ENCODE assay signal across 13 cellular contexts in the genomic region with DNA sequence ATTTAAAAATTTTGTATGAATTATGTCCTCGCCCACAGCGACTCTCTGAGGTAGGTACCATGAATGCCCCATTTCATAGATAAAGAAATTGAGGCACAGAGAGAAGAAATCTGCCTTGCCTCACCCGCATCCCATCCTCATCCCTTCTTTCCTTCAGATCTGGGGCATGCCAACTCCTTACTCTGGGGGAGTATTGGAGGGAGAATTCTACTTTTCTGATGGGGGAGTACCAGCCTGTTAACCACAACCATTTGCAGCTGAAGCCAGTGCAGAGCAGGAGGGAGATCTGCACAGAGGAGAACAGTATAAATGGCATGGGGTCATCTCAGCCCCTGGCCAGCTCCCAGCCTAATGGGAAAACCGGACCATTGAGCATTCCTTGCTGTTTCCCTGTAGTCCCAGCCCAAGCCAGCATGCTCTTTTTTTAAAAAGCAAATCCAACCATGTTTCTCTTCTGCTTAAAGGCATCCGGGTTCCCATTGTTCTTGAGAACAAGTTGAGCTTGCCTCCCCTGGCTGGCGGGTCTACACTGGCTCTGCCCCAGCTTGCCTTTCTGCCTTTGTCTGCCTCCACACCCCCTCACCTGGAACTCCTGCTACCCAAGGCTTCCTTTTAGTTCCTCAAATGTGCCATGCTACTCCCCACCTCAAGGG. TPM values are rescaled to one million over a fixed set of nuclear protein-coding genes. Genes with fewer than 3 reads are reported as not detected.
DNase-seq lines count a peak whose midpoint lies in the region; ATAC-seq, FAIRE-seq and TF ChIP-seq lines count a peak whose summit lies in the region.
"Had no signal": no experiment of that assay in that cellular context is flagged by ENCODE, and none has a peak within 500 bp of the region (broad histone marks: within the 10 kb centered on the region; RNA-seq: fewer than 3 reads in every experiment).

No MANE protein-coding gene starts in this region.

- H3K79me2 ChIP-seq in HepG2 (ENCODE audit: insufficient read depth, low read length): no peaks in the 10 kb centered on the region

- CTCF ChIA-PET in HepG2 (lab: Yijun Ruan, JAX; ENCODE audit: low intra/inter-chr PET ratio, low total read pairs): no interaction called here

- peaks cover 72 to 82% (median 78%) of the 10 kb centered on the region in 3 donors for H3K27me3 Mint-ChIP-seq in naive B cell

- FAIRE-seq in HepG2 (lab: Jason Lieb, UNC): no peak
- FAIRE-seq: small intestine had no signal

- DNase-seq in HepG2 (ENCODE audit: low spot score) (no peak), right lobe of liver (no peak), body of pancreas (no peak), naive B cell (no peak), AML-193 (lab: John Stamatoyannopoulos, UW) (no peak), midbrain (lab: John Stamatoyannopoulos, UW) (no peak), NCI-H2227 treated with DMSO at 0.1 percent for 48 hours (lab: John Stamatoyannopoulos, UW) (no peak)
- DNase-seq: effector CD4-positive, alpha-beta T cell; NCI-H1694 treated with DMSO at 0.1 percent for 48 hours; SHP77 treated with DMSO at 0.1 percent for 48 hours; stimulated activated naive CD4-positive, alpha-beta T cell treated with Interleukin-2 at 50 U/mL for 16 hours had no signal

- no peaks in the 10 kb centered on the region for H3K27me3 ChIP-seq in HepG2 (ENCODE audit: control insufficient read depth in 1 of 2, insufficient read depth in 2 of 2, low read length in 2 of 2)
- no peaks in the 10 kb centered on the region for H3K27me3 ChIP-seq in right lobe of liver
- H3K27me3 ChIP-seq in body of pancreas: no peaks in the 10 kb centered on the region

- POLR2A ChIA-PET in HepG2 (lab: Yijun Ruan, JAX): interaction anchor here (1.0 to 1.9 kb wide), 10 partner anchors 8 to 615 kb away, joined by 3 to 35 read pairs (median 5); a partner anchor contains a TSS

- H3K4me1 ChIP-seq in HepG2 (ENCODE audit: insufficient read depth, low read length) (peaks cover 20% of the 10 kb centered on the region), right lobe of liver (no peaks in the 10 kb centered on the region), body of pancreas (peaks cover 30% of the 10 kb centered on the region)

- H3K27ac Mint-ChIP-seq in naive B cell: no peak overlapping the region

- ATAC-seq in HepG2: no peak
- no peak for ATAC-seq in right lobe of liver
- no peak for ATAC-seq in body of pancreas
- ATAC-seq in naive B cell (ENCODE audit: low read depth in 2 of 2): no peak
- no peak for ATAC-seq in HG03457 (IDR thresholded peaks at IDR 0.05; ENCODE audit: unreplicated experiment)

- H3K9me3 Mint-ChIP-seq in naive B cell: peaks cover 4 to 17% (median 10%) of the 10 kb centered on the region in 7 donors

- no peaks in the 10 kb centered on the region for H3K9me3 ChIP-seq in HepG2 (ENCODE audit: low read length)
- H3K9me3 ChIP-seq in right lobe of liver: no peaks in the 10 kb centered on the region
- H3K9me3 ChIP-seq in body of pancreas: no peaks in the 10 kb centered on the region

- peaks cover 4 to 17% of the 10 kb centered on the region in 2 donors for H3K36me3 Mint-ChIP-seq in naive B cell

- intact Hi-C loops in HepG2 (cut with micrococcal nuclease; ENCODE audit: unreplicated experiment): no loop called here
- intact Hi-C loops in right lobe of liver (cut with DNase I): no loop called here
- intact Hi-C loops in body of pancreas (cut with DNase I): loop anchor here (10.0 kb wide), 2 partner anchors 365 to 505 kb away; no protein-coding TSS in a partner anchor

- no peak for TF ChIP-seq CTCF in HepG2 (CRISPR knock-in tag; IDR thresholded peaks at IDR 0.05)
- no peak for TF ChIP-seq CTCF in right lobe of liver (IDR thresholded peaks at IDR 0.05)
- no peak for TF ChIP-seq CTCF in body of pancreas (IDR thresholded peaks at IDR 0.05)

- TF ChIP-seq POLR2A in HepG2 (IDR thresholded peaks at IDR 0.05; ENCODE audit: insufficient read depth in 1 of 2, low read depth in 2 of 2, low read length in 2 of 2) (no peak), right lobe of liver (IDR thresholded peaks at IDR 0.05) (no peak), body of pancreas (IDR thresholded peaks at IDR 0.05) (no peak)

- H3K4me2 ChIP-seq in HepG2 (ENCODE audit: low read depth, low read length): peak overlapping the region; percentile 73

- H3K9ac ChIP-seq in HepG2 (ENCODE audit: insufficient read depth, low read depth, low read length): peak overlapping the region; percentile 48; the same call in 1 of the 2 replicates

- H3K36me3 ChIP-seq in HepG2 (replicated peaks in 1 of 2; ENCODE audit: control insufficient read depth in 1 of 2, insufficient read depth in 2 of 2, low read length in 2 of 2): peaks cover 0 to 5% of the 10 kb centered on the region in 2 experiments; a peak in 1 of 5 replicates
- H3K36me3 ChIP-seq in right lobe of liver: no peaks in the 10 kb centered on the region
- no peaks in the 10 kb centered on the region for H3K36me3 ChIP-seq in body of pancreas (replicated peaks in 1 of 2; ENCODE audit: insufficient read depth in 1 of 2, low read depth in 2 of 2)

- TF ChIP-seq RAD21 in HepG2 (CRISPR knock-in tag; IDR thresholded peaks at IDR 0.05): no peak

- TF ChIP-seq EP300 in HepG2 (IDR thresholded peaks at IDR 0.05; ENCODE audit: low read depth in 2 of 2, low read length in 2 of 2) (no peak), HepG2 (CRISPR knock-in tag; IDR thresholded peaks at IDR 0.05; ENCODE audit: borderline replicate concordance) (no peak)

- peak overlapping the region in 1 of 3 experiments; percentile 87; a peak in 1 of 6 replicates for H3K4me3 ChIP-seq in HepG2 (replicated peaks in 1 of 3; ENCODE audit: insufficient read depth in 1 of 3, low read depth in 2 of 3, low read length in 3 of 3)
- H3K4me3 ChIP-seq in right lobe of liver: peak overlapping the region in 1 of 3 donors; percentile 70
- H3K4me3 ChIP-seq in body of pancreas: peak overlapping the region in 1 of 2 donors; percentile 95

- WGBS in HepG2 (ENCODE audit: low lambda C conversion rate): 90% methylated on average over 6 of the region's 6 CpGs
- 85% methylated on average over 5 of the region's 6 CpGs for whole genome bisulfite sequencing in right lobe of liver (ENCODE audit: insufficient coverage, low coverage, low lambda C conversion rate, missing lambda C conversion rate)
- WGBS in body of pancreas, 2 donors: 69 to 72% methylated on average over 6 of the region's 6 CpGs

- H2AFZ ChIP-seq in HepG2 (ENCODE audit: low read length): no peak overlapping the region

- no TSS peak for BruUV-seq in HepG2 (replicated peaks; lab: Mats Ljungman, UMichigan)

- in situ Hi-C loops in HepG2 (cut with HindIII; ENCODE audit: extremely low pct_ligation_motif_present, low pct_unique_long_range_greater_than_20kb): no loop called here

- no peaks in the 10 kb centered on the region for H4K20me1 ChIP-seq in HepG2 (ENCODE audit: insufficient read depth, low read length)

- H3K27ac ChIP-seq in HepG2 (ENCODE audit: extremely low read length, insufficient read depth, low read length) (no peak overlapping the region), right lobe of liver (peak overlapping the region in 1 of 3 donors; percentile 79), body of pancreas (peak overlapping the region in 3 of 4 donors; percentile 83 to 100 (median 96))

- H3K4me1 Mint-ChIP-seq in naive B cell: peaks cover 16 to 19% (median 18%) of the 10 kb centered on the region in 3 donors

- peak overlapping the region; percentile 69 to 90 (median 83) for H3K4me3 Mint-ChIP-seq in naive B cell

RNA-seq across cellular contexts. Expression of a gene that starts 8.7 kb away (rescaled TPM):
- total RNA-seq in HepG2 (2016; rRNA removed; fragmentation: Illumina TruSeq; extraction: Trizol) (5.8 and 8.3 TPM in 2 replicates), right lobe of liver (1 to 10 TPM; 2.9 to 7.1 (median 5.4) TPM), body of pancreas (10 to 100 TPM; 20.8 to 38.6 TPM)
- total RNA-seq in HepG2 (2016; cell fraction: cytosol; rRNA removed; fragmentation: Illumina TruSeq; extraction: Trizol; ENCODE audit: low read depth): 1.8 and 1.9 TPM in 2 replicates
- 5.6 and 8.5 TPM in 2 replicates for total RNA-seq in HepG2 (2016; cell fraction: insoluble cytoplasmic fraction; rRNA removed; fragmentation: Illumina TruSeq; extraction: Trizol)
- total RNA-seq in HepG2 (2016; cell fraction: membrane; rRNA removed; fragmentation: Illumina TruSeq; extraction: Trizol): 6.0 and 6.3 TPM in 2 replicates
- total RNA-seq in HepG2 (2016; cell fraction: nucleus; rRNA removed; fragmentation: Illumina TruSeq; extraction: Trizol): 8.7 TPM in 2 replicates
- polyA plus RNA-seq in HepG2 (2011; rRNA removed) (2.7 and 4.0 TPM in 2 replicates), naive B cell (ENCODE audit: low read depth in 6 of 6) (not detected)
- 2.4 and 4.0 TPM in 2 replicates for polyA plus RNA-seq in HepG2 (2011; cell fraction: cytosol; rRNA removed)
- 15.1 and 19.3 TPM in 2 replicates for polyA plus RNA-seq in HepG2 (2011; cell fraction: nucleus; rRNA removed)
- 9.8 and 13.3 TPM in 2 replicates for polyA plus RNA-seq in HepG2 (2012)
- 1.3 and 1.4 TPM in 2 replicates for polyA plus RNA-seq in HepG2 (2016; cell fraction: cytosol; fragmentation: Illumina TruSeq; extraction: Trizol; ENCODE audit: low read depth)
- polyA plus RNA-seq in HepG2 (2016; cell fraction: insoluble cytoplasmic fraction; fragmentation: Illumina TruSeq; extraction: Trizol; ENCODE audit: low read depth): 13.9 and 16.9 TPM in 2 replicates
- polyA plus RNA-seq in HepG2 (2016; cell fraction: membrane; fragmentation: Illumina TruSeq; extraction: Trizol; ENCODE audit: low read depth): 4.1 and 4.2 TPM in 2 replicates
- 25.1 and 25.7 TPM in 2 replicates for polyA plus RNA-seq in HepG2 (2016; cell fraction: nucleus; fragmentation: Illumina TruSeq; extraction: Trizol; ENCODE audit: insufficient read depth, low read depth)
- 1.0 and 15.3 TPM in 2 replicates for polyA minus RNA-seq in HepG2 (2011; rRNA and poly(A)+ RNA removed; ENCODE audit: low replicate concordance)
- 10.1 and 11.8 TPM in 2 replicates for polyA minus RNA-seq in HepG2 (2011; cell fraction: cytosol; rRNA and poly(A)+ RNA removed)
- 7.0 and 10.7 TPM in 2 replicates for polyA minus RNA-seq in HepG2 (2011; cell fraction: nucleus; rRNA and poly(A)+ RNA removed)

RNA-seq across cellular contexts. Expression of a gene that starts 21.2 kb away (rescaled TPM):
- total RNA-seq in HepG2 (2016; rRNA removed; fragmentation: Illumina TruSeq; extraction: Trizol) (19.3 and 22.0 TPM in 2 replicates), right lobe of liver (10 to 100 TPM in 5 of 6 experiments, 1 to 10 TPM in 1; 9.9 to 19.9 (median 16.3) TPM), body of pancreas (10 to 100 TPM; 12.2 to 25.4 TPM)
- total RNA-seq in HepG2 (2016; cell fraction: cytosol; rRNA removed; fragmentation: Illumina TruSeq; extraction: Trizol; ENCODE audit: low read depth): 70.4 and 78.7 TPM in 2 replicates
- total RNA-seq in HepG2 (2016; cell fraction: insoluble cytoplasmic fraction; rRNA removed; fragmentation: Illumina TruSeq; extraction: Trizol): 20.0 and 23.4 TPM in 2 replicates
- total RNA-seq in HepG2 (2016; cell fraction: membrane; rRNA removed; fragmentation: Illumina TruSeq; extraction: Trizol): 36.7 and 40.7 TPM in 2 replicates
- total RNA-seq in HepG2 (2016; cell fraction: nucleus; rRNA removed; fragmentation: Illumina TruSeq; extraction: Trizol): 27.3 and 38.1 TPM in 2 replicates
- polyA plus RNA-seq in HepG2 (2011; rRNA removed) (13.4 and 17.7 TPM in 2 replicates), naive B cell (ENCODE audit: low read depth in 6 of 6) (1 to 10 TPM in 1 of 6 donors, not detected in 5; 2.1 TPM)
- polyA plus RNA-seq in HepG2 (2011; cell fraction: cytosol; rRNA removed): 18.1 and 21.4 TPM in 2 replicates
- 10.7 and 11.9 TPM in 2 replicates for polyA plus RNA-seq in HepG2 (2011; cell fraction: nucleus; rRNA removed)
- polyA plus RNA-seq in HepG2 (2012): 14.6 and 23.3 TPM in 2 replicates
- 51.8 and 58.1 TPM in 2 replicates for polyA plus RNA-seq in HepG2 (2016; cell fraction: cytosol; fragmentation: Illumina TruSeq; extraction: Trizol; ENCODE audit: low read depth)
- 25.9 and 29.7 TPM in 2 replicates for polyA plus RNA-seq in HepG2 (2016; cell fraction: insoluble cytoplasmic fraction; fragmentation: Illumina TruSeq; extraction: Trizol; ENCODE audit: low read depth)
- polyA plus RNA-seq in HepG2 (2016; cell fraction: membrane; fragmentation: Illumina TruSeq; extraction: Trizol; ENCODE audit: low read depth): 28.6 and 35.5 TPM in 2 replicates
- polyA plus RNA-seq in HepG2 (2016; cell fraction: nucleus; fragmentation: Illumina TruSeq; extraction: Trizol; ENCODE audit: insufficient read depth, low read depth): 9.9 and 22.8 TPM in 2 replicates
- 4.1 and 25.5 TPM in 2 replicates for polyA minus RNA-seq in HepG2 (2011; rRNA and poly(A)+ RNA removed; ENCODE audit: low replicate concordance)
- polyA minus RNA-seq in HepG2 (2011; cell fraction: cytosol; rRNA and poly(A)+ RNA removed): 5.1 and 7.5 TPM in 2 replicates
- 58.6 and 83.8 TPM in 2 replicates for polyA minus RNA-seq in HepG2 (2011; cell fraction: nucleus; rRNA and poly(A)+ RNA removed)
